ENCODE assay signal across 22 cellular contexts in genomic region chr5:51644976-51645375, GRCh38.
"Had no signal": no experiment of that assay in that cellular context is flagged by ENCODE, and none has a peak within 500 bp of the region (broad histone marks: within the 10 kb centered on the region; RNA-seq: fewer than 3 reads in every experiment).

No MANE protein-coding gene starts in this region.

- H3K4me3 ChIP-seq: coronary artery, dorsolateral prefrontal cortex, esophagus muscularis mucosa, gastroesophageal sphincter, heart left ventricle, hepatocyte, left lung, lower lobe of right lung had no signal

- ATAC-seq: foreskin keratinocyte; gastroesophageal sphincter; heart left ventricle; left cardiac atrium; left lung; left ventricle myocardium superior; lower lobe of right lung; naive thymus-derived CD4-positive, alpha-beta T cell had no signal

- H3K4me1 Mint-ChIP-seq: immature natural killer cell had no signal

- H3K9me3 ChIP-seq: esophagus muscularis mucosa, gastroesophageal sphincter, lower lobe of right lung had no signal

- H3K27ac Mint-ChIP-seq: immature natural killer cell; naive thymus-derived CD4-positive, alpha-beta T cell had no signal

- H3K4me3 Mint-ChIP-seq: immature natural killer cell; naive thymus-derived CD4-positive, alpha-beta T cell had no signal

- H3K27me3 ChIP-seq: esophagus muscularis mucosa, foreskin keratinocyte, gastroesophageal sphincter, heart left ventricle, hepatocyte, left lung had no signal

- H2AFZ ChIP-seq: hepatocyte had no signal

- H3K36me3 Mint-ChIP-seq: immature natural killer cell; naive thymus-derived CD4-positive, alpha-beta T cell had no signal

- H3K27me3 Mint-ChIP-seq: naive thymus-derived CD4-positive, alpha-beta T cell had no signal

- H3K4me1 ChIP-seq: esophagus muscularis mucosa, foreskin keratinocyte, gastroesophageal sphincter, heart left ventricle, left lung, lower lobe of right lung had no signal

- H3K4me2 ChIP-seq: hepatocyte had no signal

- FAIRE-seq: endothelial cell of umbilical vein, frontal cortex, keratinocyte had no signal

- H3K79me2 ChIP-seq: hepatocyte had no signal

- DNase-seq: dermis blood vessel endothelial cell; dorsolateral prefrontal cortex; effector CD4-positive, alpha-beta T cell; effector memory CD4-positive, alpha-beta T cell; foreskin keratinocyte; heart left ventricle; hypothalamus; immature natural killer cell; left cardiac atrium; left lung; left ventricle myocardium superior; lower lobe of right lung; mesenchymal stem cell; midbrain; naive thymus-derived CD4-positive, alpha-beta T cell had no signal

- H3K27ac ChIP-seq: coronary artery, dorsolateral prefrontal cortex, esophagus muscularis mucosa, foreskin keratinocyte, gastroesophageal sphincter, heart left ventricle, hepatocyte, left lung, lower lobe of right lung had no signal

- H3K36me3 ChIP-seq: esophagus muscularis mucosa, gastroesophageal sphincter, heart left ventricle, left lung, lower lobe of right lung had no signal
